8 cellular contexts compared by ENCODE assay signal in genomic region chrX:43958529-43958928, GRCh38. TPM values are rescaled to one million over a fixed set of nuclear protein-coding genes. Genes with fewer than 3 reads are reported as not detected.
DNase-seq lines count a peak whose midpoint lies in the region; ATAC-seq and TF ChIP-seq lines count a peak whose summit lies in the region.

No MANE protein-coding gene starts in this region.

- no peak overlapping the region for H3K27ac Mint-ChIP-seq in Calu3 (ENCODE audit: unreplicated experiment)

- ATAC-seq in GM19324 (IDR thresholded peaks at IDR 0.05; ENCODE audit: low FRiP score, unreplicated experiment): peak; percentile 38
- ATAC-seq in PC-3: peak; percentile 87
- peak; percentile 97 for ATAC-seq in left colon
- no peak for ATAC-seq in thoracic aorta (ENCODE audit: insufficient number of reproducible peaks, low FRiP score, low read depth)

- BruUV-seq in Calu3 (replicated peaks; lab: Mats Ljungman, UMichigan): no TSS peak
- BruUV-seq in PC-3 (replicated peaks; lab: Mats Ljungman, UMichigan): no TSS peak

- H3K9me2 ChIP-seq in PC-3 (replicated peaks; ENCODE audit: low read length): no peaks in the 10 kb centered on the region

- no peaks in the 10 kb centered on the region for H3K9me3 ChIP-seq in PC-3 (ENCODE audit: low read length)
- no peaks in the 10 kb centered on the region for H3K9me3 ChIP-seq in thoracic aorta
- H3K9me3 ChIP-seq in effector memory CD4-positive, alpha-beta T cell (ENCODE audit: control insufficient read depth, low read length): no peaks in the 10 kb centered on the region

- TF ChIP-seq CTCF in Calu3 (IDR thresholded peaks at IDR 0.05; ENCODE audit: unreplicated experiment) (peak; percentile 72), LNCaP clone FGC (IDR thresholded peaks at IDR 0.05; ENCODE audit: control insufficient read depth, extremely low read depth, insufficient read depth) (peak; percentile 61), PC-3 (conservative IDR thresholded peaks at IDR 0.05; ENCODE audit: low read depth, low read length) (peak; percentile 84), thoracic aorta (IDR thresholded peaks at IDR 0.05) (peak; percentile 64)

- H3K4me2 ChIP-seq in PC-3 (ENCODE audit: low read length): peak overlapping the region; percentile 44

- H3K4me1 Mint-ChIP-seq in Calu3 (ENCODE audit: low read depth, unreplicated experiment): no peaks in the 10 kb centered on the region

- no peaks in the 10 kb centered on the region for H3K27me3 Mint-ChIP-seq in Calu3 (ENCODE audit: unreplicated experiment)

- H3K4me3 Mint-ChIP-seq in Calu3 (ENCODE audit: low read depth, unreplicated experiment): no peak overlapping the region

- POLR2A ChIA-PET in PC-3 (lab: Charles Lee; ENCODE audit: unreplicated experiment): interaction anchor here (0.6 kb wide), 1 partner anchor 12 kb away, joined by 3 read pairs; no protein-coding TSS in a partner anchor

- H3K36me3 ChIP-seq in PC-3 (ENCODE audit: low read depth, low read length): no peaks in the 10 kb centered on the region
- H3K36me3 ChIP-seq in thoracic aorta: no peaks in the 10 kb centered on the region
- H3K36me3 ChIP-seq in effector memory CD4-positive, alpha-beta T cell (ENCODE audit: control insufficient read depth, insufficient read depth, low read length): no peaks in the 10 kb centered on the region

- no peak overlapping the region for H3K27ac ChIP-seq in PC-3 (ENCODE audit: low read length)
- no peak overlapping the region for H3K27ac ChIP-seq in thoracic aorta
- H3K27ac ChIP-seq in effector memory CD4-positive, alpha-beta T cell (ENCODE audit: insufficient read depth, low read length, poor library complexity, severe bottlenecking): no peak overlapping the region

- DNase-seq in Calu3 (peak; percentile 52), LNCaP clone FGC (ENCODE audit: low read depth) (peak; percentile 83), PC-3 (peak; percentile 76), cerebellar cortex (ENCODE audit: low spot score) (peak; percentile 93), left colon (no peak), thoracic aorta (ENCODE audit: low spot score) (no peak)
- no peak for DNase-seq in effector memory CD4-positive, alpha-beta T cell

- H2AFZ ChIP-seq in PC-3 (ENCODE audit: low read length): peak overlapping the region; percentile 63

- CTCF ChIA-PET in Calu3 (lab: Charles Lee): interaction anchor here (0.6 to 1.6 kb wide), 15 partner anchors 9 to 304 kb away, joined by 3 to 26 read pairs (median 4); no protein-coding TSS in a partner anchor
- CTCF ChIA-PET in PC-3 (lab: Charles Lee): interaction anchor here (0.6 to 1.5 kb wide), 13 partner anchors 19 to 914 kb away, joined by 3 to 15 read pairs (median 5); partner anchors contain the start of gene KDM6A

- H3K9ac ChIP-seq in PC-3 (ENCODE audit: low read length): no peak overlapping the region

- H3K79me2 ChIP-seq in PC-3 (ENCODE audit: low read length): no peaks in the 10 kb centered on the region

- no peaks in the 10 kb centered on the region for H3K4me1 ChIP-seq in PC-3 (ENCODE audit: insufficient read depth, low read length)
- no peaks in the 10 kb centered on the region for H3K4me1 ChIP-seq in thoracic aorta (ENCODE audit: control insufficient read depth in 1 of 2, low read depth in 2 of 2)
- H3K4me1 ChIP-seq in effector memory CD4-positive, alpha-beta T cell (ENCODE audit: control insufficient read depth, insufficient read depth, low read length, poor library complexity, severe bottlenecking): no peaks in the 10 kb centered on the region

- H4K20me1 ChIP-seq in PC-3 (ENCODE audit: low read length): no peaks in the 10 kb centered on the region

- H3K27me3 ChIP-seq in PC-3 (ENCODE audit: low read length) (no peaks in the 10 kb centered on the region), thoracic aorta (replicated peaks; ENCODE audit: insufficient read depth) (no peaks in the 10 kb centered on the region)
- H3K27me3 ChIP-seq in effector memory CD4-positive, alpha-beta T cell (replicated peaks; ENCODE audit: control insufficient read depth, insufficient read depth, low read length, poor library complexity, severe bottlenecking): no peaks in the 10 kb centered on the region

- no peak overlapping the region for H3K4me3 ChIP-seq in LNCaP clone FGC (ENCODE audit: low read depth, low read length)
- no peak overlapping the region for H3K4me3 ChIP-seq in PC-3 (ENCODE audit: low read length)
- no peak overlapping the region for H3K4me3 ChIP-seq in thoracic aorta
- no peak overlapping the region for H3K4me3 ChIP-seq in effector memory CD4-positive, alpha-beta T cell (ENCODE audit: insufficient read depth, low read depth, low read length, poor library complexity, severe bottlenecking)

- intact Hi-C loops in Calu3 (cut with micrococcal nuclease; ENCODE audit: unreplicated experiment) (loop anchor here (1.0 to 5.0 kb wide), 4 partner anchors 68 to 286 kb away; no protein-coding TSS in a partner anchor), PC-3 (cut with micrococcal nuclease) (loop anchor here (1.0 to 5.0 kb wide), 6 partner anchors 54 to 584 kb away; partner anchors contain the start of gene FUNDC1), left colon (cut with DNase I, micrococcal nuclease) (no loop called here)

- peaks cover 3% of the 10 kb centered on the region for H3K9me3 Mint-ChIP-seq in Calu3 (ENCODE audit: low read depth, unreplicated experiment)

- H3K36me3 Mint-ChIP-seq in Calu3 (ENCODE audit: insufficient read depth, unreplicated experiment): no peaks in the 10 kb centered on the region

- H3F3A ChIP-seq in PC-3 (ENCODE audit: low read length, unreplicated experiment): no peaks in the 10 kb centered on the region

RNA-seq across cellular contexts. Expression of gene NDP, which starts 14.7 kb away (rescaled TPM):
- total RNA-seq in Calu3 (2022) (0.86 and 1.5 TPM in 2 replicates), PC-3 (2014; rRNA removed) (1.6 and 4.4 TPM in 2 replicates), left colon (under 1 TPM in 1 of 2 donors, not detected in 1; 0.17 TPM), thoracic aorta (under 1 TPM; 0.27 to 0.71 TPM)

Comparison
In these comparisons a context has a peak if more than half of its experiments do, and no peak if none do; other contexts are left out.
1. DNase-seq: peak in Calu3 (single experiment), LNCaP clone FGC (single experiment), PC-3 (single experiment) and cerebellar cortex (single experiment); none in left colon (0 of 2), thoracic aorta (single experiment) and effector memory CD4-positive, alpha-beta T cell (0 of 3).
2. intact Hi-C loops: an anchor here in Calu3 (1.0 to 5.0 kb wide) and PC-3 (1.0 to 5.0 kb wide); none called in left colon.
3. Peak in every context shown above with its lines, with median percentiles within 50 percentile points of each other: CTCF ChIP-seq.